Comparison of ENCODE assay signal across 8 cellular contexts in the genomic region with DNA sequence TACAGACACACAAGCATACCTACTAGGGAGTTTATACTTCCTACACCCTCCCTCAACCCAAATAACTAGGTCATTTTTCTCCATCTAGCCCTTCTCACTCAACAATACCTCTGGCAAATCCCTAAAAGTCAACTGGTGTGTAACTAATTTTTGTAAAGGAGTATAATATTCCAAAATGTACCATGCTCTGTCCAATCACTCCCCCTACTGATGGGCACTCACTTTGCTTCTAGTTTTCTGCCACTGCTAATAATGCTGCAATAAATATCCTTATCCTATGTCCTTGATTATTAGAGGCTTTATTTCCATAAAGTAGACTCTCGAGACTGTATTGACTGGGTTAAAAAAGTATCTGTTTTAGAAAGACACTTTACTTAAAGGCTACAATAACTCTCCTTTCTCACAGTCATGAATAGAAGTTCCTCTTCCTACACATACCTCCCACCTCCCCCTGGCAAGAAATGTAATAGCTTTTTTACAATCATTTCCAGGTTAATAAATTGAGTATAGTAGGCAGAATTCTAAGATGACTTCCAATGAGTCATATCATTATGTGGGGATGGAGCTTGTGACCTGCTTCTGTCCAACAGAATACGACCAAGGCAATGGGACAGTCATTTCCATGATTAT. TPM values are rescaled to one million over a fixed set of nuclear protein-coding genes. Genes with fewer than 3 reads are reported as not detected.
DNase-seq lines count a peak whose midpoint lies in the region; ATAC-seq and TF ChIP-seq lines count a peak whose summit lies in the region.

No MANE protein-coding gene starts in this region.

- H3K36me3 ChIP-seq in HCT116 (ENCODE audit: control insufficient read depth in 1 of 2, insufficient read depth in 2 of 2, low read length in 2 of 2) (0 out of 4 replicates have a peak, but pooled peaks cover 0 to 4% of the 10 kb centered on the region in 2 experiments), right lobe of liver (no peaks in the 10 kb centered on the region)

- WGBS in right lobe of liver (ENCODE audit: insufficient coverage, low coverage, low lambda C conversion rate, missing lambda C conversion rate): 48% methylated on average over 2 of the region's 2 CpGs

- H3K27me3 ChIP-seq in HCT116 (ENCODE audit: insufficient read depth, low read length) (no peaks in the 10 kb centered on the region), right lobe of liver (no peaks in the 10 kb centered on the region)

- POLR2A ChIA-PET in HCT116 (lab: Charles Lee): no interaction called here

- DNase-seq in CD1c-positive myeloid dendritic cell (ENCODE audit: extremely low spot score) (peak; percentile 26), HCT116 (ENCODE audit: low read depth, low spot score) (peak; percentile 4), astrocyte of the cerebellum (ENCODE audit: low read depth) (peak; percentile 29), right lobe of liver (no peak)
- DNase-seq in activated CD4-positive, CD25-positive, alpha-beta regulatory T cell treated with anti-CD3 and anti-CD28 coated beads, Interleukin-2, amount 50 U/mL, for 72 hours: no peak
- DNase-seq in NK-92 treated with Interleukin-12 subunit alpha and Interleukin-12 subunit beta, amount 100 ng/mL, for 24 hours (lab: John Stamatoyannopoulos, UW): no peak
- DNase-seq in effector CD4-positive, alpha-beta T cell: no peak

- H3K4me1 ChIP-seq in HCT116 (ENCODE audit: control insufficient read depth in 1 of 2, insufficient read depth in 2 of 2, low read length in 2 of 2) (peaks cover 2 to 11% of the 10 kb centered on the region in 2 experiments; a peak in 3 of 4 replicates), right lobe of liver (peaks cover 0 to 37% (median 11%) of the 10 kb centered on the region in 4 donors)

- peak; percentile 53 to 69 (median 67); a peak in 5 of 6 replicates for TF ChIP-seq CTCF in HCT116 (IDR thresholded peaks at IDR 0.05 in 2 of 3, conservative IDR thresholded peaks at IDR 0.05 in 1 of 3; ENCODE audit: borderline replicate concordance in 1 of 3, insufficient read depth in 1 of 3, low read depth in 2 of 3, low read length in 2 of 3)
- TF ChIP-seq CTCF in astrocyte of the cerebellum (IDR thresholded peaks at IDR 0.05; ENCODE audit: low read depth, low read length, missing control alignments): peak; percentile 78
- peak; percentile 56 to 67 (median 60) for TF ChIP-seq CTCF in right lobe of liver (IDR thresholded peaks at IDR 0.05)

- TF ChIP-seq RAD21 in HCT116 (IDR thresholded peaks at IDR 0.05; ENCODE audit: low read depth): peak; percentile 83

- H3K4me2 ChIP-seq in HCT116 (ENCODE audit: low read length): no peak overlapping the region

- CTCF ChIA-PET in HCT116 (lab: Charles Lee): interaction anchor here (0.7 to 1.5 kb wide), 8 partner anchors 33 to 1088 kb away, joined by 3 to 7 read pairs (median 3); no protein-coding TSS in a partner anchor

- H3K27ac ChIP-seq in HCT116 (ENCODE audit: low read depth, low read length) (no peak overlapping the region), right lobe of liver (no peak overlapping the region)

- in situ Hi-C loops in astrocyte of the cerebellum (cut with HindIII; ENCODE audit: low sequenced_read_pairs): no loop called here

- H3K9me3 ChIP-seq in HCT116 (ENCODE audit: control insufficient read depth in 1 of 2, insufficient read depth in 1 of 2, low read depth in 1 of 2, low read length in 2 of 2) (no peaks in the 10 kb centered on the region), right lobe of liver (no peaks in the 10 kb centered on the region)

- no TSS peak for BruUV-seq in HCT116 (replicated peaks; lab: Mats Ljungman, UMichigan)

- TF ChIP-seq POLR2A in HCT116 (IDR thresholded peaks at IDR 0.05; ENCODE audit: borderline replicate concordance, extremely low read depth, insufficient read depth, insufficient read length) (no peak), right lobe of liver (IDR thresholded peaks at IDR 0.05) (no peak)

- H2AFZ ChIP-seq in HCT116 (ENCODE audit: low read depth, low read length, poor library complexity, severe bottlenecking): no peak overlapping the region

- no peaks in the 10 kb centered on the region for H3K9me2 ChIP-seq in HCT116 (ENCODE audit: insufficient read depth)

- H4K20me1 ChIP-seq in HCT116 (ENCODE audit: insufficient read depth): peaks cover 8% of the 10 kb centered on the region; the same call in 1 of the 2 replicates

- H3K4me3 ChIP-seq in HCT116 (replicated peaks in 1 of 2; ENCODE audit: low read depth in 1 of 2, low read length in 2 of 2) (no peak overlapping the region), astrocyte of the cerebellum (ENCODE audit: low read depth, low read length) (no peak overlapping the region), right lobe of liver (no peak overlapping the region)

- intact Hi-C loops in HCT116 (cut with micrococcal nuclease) (loop anchor here (1.0 to 10.0 kb wide), 6 partner anchors 152 to 1106 kb away; a partner anchor contains a TSS), right lobe of liver (cut with DNase I) (no loop called here)

- H3K79me2 ChIP-seq in HCT116 (ENCODE audit: insufficient read depth, low read length): peaks cover 20% of the 10 kb centered on the region; the same call in 1 of the 2 replicates

- H3K9ac ChIP-seq in HCT116 (ENCODE audit: low read length): no peak overlapping the region

- RAD21 ChIA-PET in HCT116 (lab: Charles Lee; ENCODE audit: low non-redundant PET in 1 of 2, low total read pairs in 2 of 2, uncharacterized antibody in 2 of 2, unreplicated experiment in 2 of 2): interaction anchor here in 1 of 2 experiments (0.7 kb wide), 1 partner anchor 152 kb away, joined by 4 read pairs; no protein-coding TSS in a partner anchor

- ATAC-seq in HCT116 (peak; percentile 57; the same call in 1 of the 2 replicates), right lobe of liver (peak in 1 of 4 donors; percentile 16), HG02763 (IDR thresholded peaks at IDR 0.05; ENCODE audit: unreplicated experiment) (no peak)

TF ChIP-seq in HCT116, 20 proteins besides CTCF, POLR2A, EP300 and RAD21:
- TF ChIP-seq TCF7L2 (IDR thresholded peaks at IDR 0.05; ENCODE audit: borderline replicate concordance, extremely low read depth, insufficient read depth, insufficient read length) (no peak), ZNF274 (IDR thresholded peaks at IDR 0.05; ENCODE audit: low read depth, low read length) (no peak), YY1 (IDR thresholded peaks at IDR 0.05; ENCODE audit: extremely low read depth, insufficient replicate concordance, low read depth, low read length) (no peak), SRF (IDR thresholded peaks at IDR 0.05; ENCODE audit: low read depth) (no peak), CEBPB (IDR thresholded peaks at IDR 0.05; ENCODE audit: low read depth) (no peak), JUND (IDR thresholded peaks at IDR 0.05) (no peak), ZFX (IDR thresholded peaks at IDR 0.05) (no peak), CBX3 (IDR thresholded peaks at IDR 0.05; ENCODE audit: low read depth) (no peak), POLR2AphosphoS5 (IDR thresholded peaks at IDR 0.05; ENCODE audit: low read depth, low read length) (no peak)
- TF ChIP-seq, protein P1, sequence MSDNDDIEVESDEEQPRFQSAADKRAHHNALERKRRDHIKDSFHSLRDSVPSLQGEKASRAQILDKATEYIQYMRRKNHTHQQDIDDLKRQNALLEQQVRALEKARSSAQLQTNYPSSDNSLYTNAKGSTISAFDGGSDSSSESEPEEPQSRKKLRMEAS (IDR thresholded peaks at IDR 0.05): no peak
- TF ChIP-seq, protein P2, sequence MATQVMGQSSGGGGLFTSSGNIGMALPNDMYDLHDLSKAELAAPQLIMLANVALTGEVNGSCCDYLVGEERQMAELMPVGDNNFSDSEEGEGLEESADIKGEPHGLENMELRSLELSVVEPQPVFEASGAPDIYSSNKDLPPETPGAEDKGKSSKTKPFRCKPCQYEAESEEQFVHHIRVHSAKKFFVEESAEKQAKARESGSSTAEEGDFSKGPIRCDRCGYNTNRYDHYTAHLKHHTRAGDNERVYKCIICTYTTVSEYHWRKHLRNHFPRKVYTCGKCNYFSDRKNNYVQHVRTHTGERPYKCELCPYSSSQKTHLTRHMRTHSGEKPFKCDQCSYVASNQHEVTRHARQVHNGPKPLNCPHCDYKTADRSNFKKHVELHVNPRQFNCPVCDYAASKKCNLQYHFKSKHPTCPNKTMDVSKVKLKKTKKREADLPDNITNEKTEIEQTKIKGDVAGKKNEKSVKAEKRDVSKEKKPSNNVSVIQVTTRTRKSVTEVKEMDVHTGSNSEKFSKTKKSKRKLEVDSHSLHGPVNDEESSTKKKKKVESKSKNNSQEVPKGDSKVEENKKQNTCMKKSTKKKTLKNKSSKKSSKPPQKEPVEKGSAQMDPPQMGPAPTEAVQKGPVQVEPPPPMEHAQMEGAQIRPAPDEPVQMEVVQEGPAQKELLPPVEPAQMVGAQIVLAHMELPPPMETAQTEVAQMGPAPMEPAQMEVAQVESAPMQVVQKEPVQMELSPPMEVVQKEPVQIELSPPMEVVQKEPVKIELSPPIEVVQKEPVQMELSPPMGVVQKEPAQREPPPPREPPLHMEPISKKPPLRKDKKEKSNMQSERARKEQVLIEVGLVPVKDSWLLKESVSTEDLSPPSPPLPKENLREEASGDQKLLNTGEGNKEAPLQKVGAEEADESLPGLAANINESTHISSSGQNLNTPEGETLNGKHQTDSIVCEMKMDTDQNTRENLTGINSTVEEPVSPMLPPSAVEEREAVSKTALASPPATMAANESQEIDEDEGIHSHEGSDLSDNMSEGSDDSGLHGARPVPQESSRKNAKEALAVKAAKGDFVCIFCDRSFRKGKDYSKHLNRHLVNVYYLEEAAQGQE (IDR thresholded peaks at IDR 0.05; ENCODE audit: low read depth): no peak

RNA-seq across cellular contexts. Expression of a gene that starts 30.0 kb away (rescaled TPM):
- total RNA-seq in HCT116 (2021; ENCODE audit: unreplicated experiment) (27.6 TPM), right lobe of liver (1 to 10 TPM; 5.1 to 9.9 (median 7.9) TPM)
- 8.0 and 9.4 TPM in 2 replicates for polyA plus RNA-seq in HCT116 (2012)

Comparison
In these comparisons a context has a peak if more than half of its experiments do, and no peak if none do; other contexts are left out.
1. DNase-seq: peak in CD1c-positive myeloid dendritic cell (single experiment), HCT116 (single experiment) and astrocyte of the cerebellum (single experiment); none in right lobe of liver (0 of 3), activated CD4-positive, CD25-positive, alpha-beta regulatory T cell treated with anti-CD3 and anti-CD28 coated beads, Interleukin-2, amount 50 U/mL, for 72 hours (single experiment), NK-92 treated with Interleukin-12 subunit alpha and Interleukin-12 subunit beta, amount 100 ng/mL, for 24 hours (single experiment) and effector CD4-positive, alpha-beta T cell (single experiment).
2. Peak in every context shown above with its lines, with median percentiles within 50 percentile points of each other: CTCF ChIP-seq.